Comparison of ENCODE assay signal across 8 cellular contexts in genomic region chr13:76473552-76474134, GRCh38.
DNase-seq lines count a peak whose midpoint lies in the region; ATAC-seq, FAIRE-seq and TF ChIP-seq lines count a peak whose summit lies in the region.

No MANE protein-coding gene starts in this region.

- H3K4me3 ChIP-seq in colonic mucosa (no peak overlapping the region), HepG2 (replicated peaks in 1 of 3; ENCODE audit: insufficient read depth in 1 of 3, low read depth in 2 of 3, low read length in 3 of 3) (no peak overlapping the region)

- H3K4me3 Mint-ChIP-seq in activated CD4-positive, alpha-beta T cell treated with anti-CD3 and anti-CD28 coated beads for 36 hours = no peak overlapping the region

- H3K4me1 Mint-ChIP-seq in activated CD4-positive, alpha-beta T cell treated with anti-CD3 and anti-CD28 coated beads for 36 hours = no peaks in the 10 kb centered on the region

- BruUV-seq in HepG2 (replicated peaks; lab: Mats Ljungman, UMichigan) = no TSS peak

- no peak overlapping the region for H3K9ac ChIP-seq in colonic mucosa (ENCODE audit: low read depth in 2 of 2, low read length in 2 of 2)
- H3K9ac ChIP-seq in HepG2 (ENCODE audit: insufficient read depth, low read depth, low read length) = no peak overlapping the region

- POLR2A ChIA-PET in activated CD4-positive, alpha-beta T cell treated with anti-CD3 and anti-CD28 coated beads for 36 hours (lab: Charles Lee) = no interaction called here
- POLR2A ChIA-PET in HepG2 (lab: Yijun Ruan, JAX) = no interaction called here

- H4K20me1 ChIP-seq in HepG2 (ENCODE audit: insufficient read depth, low read length) = no peaks in the 10 kb centered on the region

- no peaks in the 10 kb centered on the region for H3K36me3 Mint-ChIP-seq in activated CD4-positive, alpha-beta T cell treated with anti-CD3 and anti-CD28 coated beads for 36 hours (ENCODE audit: low read depth)

- TF ChIP-seq CTCF in C4-2B (conservative IDR thresholded peaks at IDR 0.05) = peak; percentile 82
- peak; percentile 87 for TF ChIP-seq CTCF in colonic mucosa (IDR thresholded peaks at IDR 0.05)
- TF ChIP-seq CTCF in HepG2 (CRISPR knock-in tag; IDR thresholded peaks at IDR 0.05) = peak; percentile 85

- H3K4me1 ChIP-seq in colonic mucosa = no peaks in the 10 kb centered on the region
- no peaks in the 10 kb centered on the region for H3K4me1 ChIP-seq in HepG2 (ENCODE audit: insufficient read depth, low read length)

- TF ChIP-seq EP300 in HepG2 (IDR thresholded peaks at IDR 0.05; ENCODE audit: low read depth in 2 of 2, low read length in 2 of 2) (no peak), HepG2 (CRISPR knock-in tag; IDR thresholded peaks at IDR 0.05; ENCODE audit: borderline replicate concordance) (no peak)

- H3K27ac Mint-ChIP-seq in activated CD4-positive, alpha-beta T cell treated with anti-CD3 and anti-CD28 coated beads for 36 hours = no peak overlapping the region

- peaks cover 4% of the 10 kb centered on the region for H3K27me3 Mint-ChIP-seq in activated CD4-positive, alpha-beta T cell treated with anti-CD3 and anti-CD28 coated beads for 36 hours

- DNase-seq in NCI-H446 (lab: John Stamatoyannopoulos, UW) (peak; percentile 13 to 48), colonic mucosa (peak; percentile 75), HepG2 (ENCODE audit: low spot score) (peak; percentile 76)
- DNase-seq in activated CD4-positive, alpha-beta T cell treated with anti-CD3 and anti-CD28 coated beads for 36 hours = peak; percentile 84
- DNase-seq in stimulated activated CD4-positive, alpha-beta T cell treated with anti-CD3 and anti-CD28 coated beads, TNF-alpha, amount 100 ng/mL, for 24 hours (ENCODE audit: low read depth in 3 of 3) = peak; percentile 50 to 58 (median 51)

- FAIRE-seq in HepG2 (lab: Jason Lieb, UNC) = peak; percentile 95

- intact Hi-C loops in activated CD4-positive, alpha-beta T cell treated with anti-CD3 and anti-CD28 coated beads for 36 hours (cut with DNase I, micrococcal nuclease) = loop anchor here (1.0 to 10.0 kb wide), 6 partner anchors 429 to 799 kb away; no protein-coding TSS in a partner anchor
- intact Hi-C loops in colonic mucosa (cut with DNase I) (loop anchor here (5.0 kb wide), 3 partner anchors 429 to 786 kb away; no protein-coding TSS in a partner anchor), HepG2 (cut with micrococcal nuclease; ENCODE audit: unreplicated experiment) (loop anchor here (1.0 to 5.0 kb wide), 6 partner anchors 430 to 786 kb away; no protein-coding TSS in a partner anchor)

- H3K4me2 ChIP-seq in HepG2 (ENCODE audit: low read depth, low read length) = no peak overlapping the region

- peak; percentile 99 for ATAC-seq in GM19043 (IDR thresholded peaks at IDR 0.05; ENCODE audit: low read depth, unreplicated experiment)
- peak; percentile 99 for ATAC-seq in HG03175 (IDR thresholded peaks at IDR 0.05; ENCODE audit: unreplicated experiment)
- ATAC-seq in activated CD4-positive, alpha-beta T cell treated with anti-CD3 and anti-CD28 coated beads for 36 hours = peak; percentile 93
- ATAC-seq in HepG2 = peak; percentile 100

- CTCF ChIA-PET in activated CD4-positive, alpha-beta T cell treated with anti-CD3 and anti-CD28 coated beads for 36 hours (lab: Charles Lee) = interaction anchor here (0.6 to 3.2 kb wide), 16 partner anchors 9 to 922 kb away, joined by 3 to 34 read pairs (median 4); no protein-coding TSS in a partner anchor
- CTCF ChIA-PET in HepG2 (lab: Yijun Ruan, JAX; ENCODE audit: low intra/inter-chr PET ratio, low total read pairs) = interaction anchor here (1.2 to 2.5 kb wide), 5 partner anchors 430 to 799 kb away, joined by 3 to 25 read pairs (median 9); no protein-coding TSS in a partner anchor

- in situ Hi-C loops in HepG2 (cut with HindIII; ENCODE audit: extremely low pct_ligation_motif_present, low pct_unique_long_range_greater_than_20kb) = loop anchor here (5.0 to 10.0 kb wide), 2 partner anchors 596 to 779 kb away; no protein-coding TSS in a partner anchor

- H2AFZ ChIP-seq in HepG2 (ENCODE audit: low read length) = no peak overlapping the region

- no peaks in the 10 kb centered on the region for H3K79me2 ChIP-seq in HepG2 (ENCODE audit: insufficient read depth, low read length)

- H3K27ac ChIP-seq in C4-2B (no peak overlapping the region), colonic mucosa (no peak overlapping the region), HepG2 (ENCODE audit: extremely low read length, insufficient read depth, low read length) (no peak overlapping the region)

- TF ChIP-seq RAD21 in HepG2 (CRISPR knock-in tag; IDR thresholded peaks at IDR 0.05) = peak; percentile 80

- no peaks in the 10 kb centered on the region for H3K27me3 ChIP-seq in colonic mucosa
- 0 out of 5 replicates have a peak, but pooled peaks cover 0 to 3% of the 10 kb centered on the region in 2 experiments for H3K27me3 ChIP-seq in HepG2 (ENCODE audit: control insufficient read depth in 1 of 2, insufficient read depth in 2 of 2, low read length in 2 of 2)

- H3K36me3 ChIP-seq in colonic mucosa (no peaks in the 10 kb centered on the region), HepG2 (replicated peaks in 1 of 2; ENCODE audit: control insufficient read depth in 1 of 2, insufficient read depth in 2 of 2, low read length in 2 of 2) (no peaks in the 10 kb centered on the region)

- TF ChIP-seq POLR2A in HepG2 (IDR thresholded peaks at IDR 0.05; ENCODE audit: insufficient read depth in 1 of 2, low read depth in 2 of 2, low read length in 2 of 2) = no peak

- no peaks in the 10 kb centered on the region for H3K9me3 Mint-ChIP-seq in activated CD4-positive, alpha-beta T cell treated with anti-CD3 and anti-CD28 coated beads for 36 hours (ENCODE audit: low read depth)

- H3K9me3 ChIP-seq in colonic mucosa (no peaks in the 10 kb centered on the region), HepG2 (ENCODE audit: low read length) (no peaks in the 10 kb centered on the region)

TF ChIP-seq in HepG2, 621 proteins besides CTCF, POLR2A, EP300 and RAD21 (continues in another document):
- TF ChIP-seq STAG1 (CRISPR knock-in tag; IDR thresholded peaks at IDR 0.05) (peak; percentile 92), KLF12 (CRISPR knock-in tag; IDR thresholded peaks at IDR 0.05; ENCODE audit: borderline replicate concordance) (0 out of 2 replicates have a peak, but pooled peaks have one; percentile 33), CREB1 (IDR thresholded peaks at IDR 0.05) (peak; percentile 48; the same call in 1 of the 2 replicates), CREB1 (CRISPR knock-in tag; IDR thresholded peaks at IDR 0.05) (no peak), ZGPAT (CRISPR knock-in tag; IDR thresholded peaks at IDR 0.05) (0 out of 2 replicates have a peak, but pooled peaks have one; percentile 21), ATF7 (IDR thresholded peaks at IDR 0.05) (peak; percentile 24; the same call in 1 of the 2 replicates), ATF7 (CRISPR knock-in tag; IDR thresholded peaks at IDR 0.05) (no peak), ZEB1 (IDR thresholded peaks at IDR 0.05; ENCODE audit: insufficient replicate concordance, low read depth) (no peak), ZBTB21 (CRISPR knock-in tag; IDR thresholded peaks at IDR 0.05) (peak; percentile 70; the same call in 1 of the 2 replicates), ZNF614 (CRISPR knock-in tag; IDR thresholded peaks at IDR 0.05; ENCODE audit: borderline replicate concordance) (0 out of 2 replicates have a peak, but pooled peaks have one; percentile 67), MAFF (IDR thresholded peaks at IDR 0.05; ENCODE audit: low read depth, low read length) (no peak), POGZ (CRISPR knock-in tag; IDR thresholded peaks at IDR 0.05) (no peak)
- TF ChIP-seq, protein P1, sequence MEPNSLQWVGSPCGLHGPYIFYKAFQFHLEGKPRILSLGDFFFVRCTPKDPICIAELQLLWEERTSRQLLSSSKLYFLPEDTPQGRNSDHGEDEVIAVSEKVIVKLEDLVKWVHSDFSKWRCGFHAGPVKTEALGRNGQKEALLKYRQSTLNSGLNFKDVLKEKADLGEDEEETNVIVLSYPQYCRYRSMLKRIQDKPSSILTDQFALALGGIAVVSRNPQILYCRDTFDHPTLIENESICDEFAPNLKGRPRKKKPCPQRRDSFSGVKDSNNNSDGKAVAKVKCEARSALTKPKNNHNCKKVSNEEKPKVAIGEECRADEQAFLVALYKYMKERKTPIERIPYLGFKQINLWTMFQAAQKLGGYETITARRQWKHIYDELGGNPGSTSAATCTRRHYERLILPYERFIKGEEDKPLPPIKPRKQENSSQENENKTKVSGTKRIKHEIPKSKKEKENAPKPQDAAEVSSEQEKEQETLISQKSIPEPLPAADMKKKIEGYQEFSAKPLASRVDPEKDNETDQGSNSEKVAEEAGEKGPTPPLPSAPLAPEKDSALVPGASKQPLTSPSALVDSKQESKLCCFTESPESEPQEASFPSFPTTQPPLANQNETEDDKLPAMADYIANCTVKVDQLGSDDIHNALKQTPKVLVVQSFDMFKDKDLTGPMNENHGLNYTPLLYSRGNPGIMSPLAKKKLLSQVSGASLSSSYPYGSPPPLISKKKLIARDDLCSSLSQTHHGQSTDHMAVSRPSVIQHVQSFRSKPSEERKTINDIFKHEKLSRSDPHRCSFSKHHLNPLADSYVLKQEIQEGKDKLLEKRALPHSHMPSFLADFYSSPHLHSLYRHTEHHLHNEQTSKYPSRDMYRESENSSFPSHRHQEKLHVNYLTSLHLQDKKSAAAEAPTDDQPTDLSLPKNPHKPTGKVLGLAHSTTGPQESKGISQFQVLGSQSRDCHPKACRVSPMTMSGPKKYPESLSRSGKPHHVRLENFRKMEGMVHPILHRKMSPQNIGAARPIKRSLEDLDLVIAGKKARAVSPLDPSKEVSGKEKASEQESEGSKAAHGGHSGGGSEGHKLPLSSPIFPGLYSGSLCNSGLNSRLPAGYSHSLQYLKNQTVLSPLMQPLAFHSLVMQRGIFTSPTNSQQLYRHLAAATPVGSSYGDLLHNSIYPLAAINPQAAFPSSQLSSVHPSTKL (CRISPR knock-in tag; IDR thresholded peaks at IDR 0.05) = 0 out of 2 replicates have a peak, but pooled peaks have one; percentile 11

Comparison
In these comparisons a context has a peak if more than half of its experiments do, and no peak if none do; other contexts are left out.
1. DNase-seq: peak in every context shown above with its lines; median percentile 84 in activated CD4-positive, alpha-beta T cell treated with anti-CD3 and anti-CD28 coated beads for 36 hours; 76 in HepG2; 75 in colonic mucosa; 51 in stimulated activated CD4-positive, alpha-beta T cell treated with anti-CD3 and anti-CD28 coated beads, TNF-alpha, amount 100 ng/mL, for 24 hours; 30 in NCI-H446.